29 cellular contexts compared by ENCODE assay signal in genomic region chr9:135190789-135191577, GRCh38.
"Had no signal": no experiment of that assay in that cellular context is flagged by ENCODE, and none has a peak within 500 bp of the region (broad histone marks: within the 10 kb centered on the region; RNA-seq: fewer than 3 reads in every experiment).

No MANE protein-coding gene starts in this region.

- H3K27me3 ChIP-seq: colonic mucosa, foreskin keratinocyte had no signal

- H3K36me3 ChIP-seq: colonic mucosa, esophagus muscularis mucosa, esophagus squamous epithelium, gastrocnemius medialis, gastroesophageal sphincter, heart left ventricle, heart right ventricle had no signal

- H3K9me3 Mint-ChIP-seq: dendritic cell treated with granulocyte-macrophage colony-stimulating factor and Interleukin-4, amounts not matched to agents 40 ng/mL and 50 ng/mL, for 4 days; endodermal cell had no signal

- DNase-seq: colonic mucosa; cortex of kidney; dermis blood vessel endothelial cell; dorsolateral prefrontal cortex; effector CD4-positive, alpha-beta T cell; effector CD8-positive, alpha-beta T cell; effector memory CD4-positive, alpha-beta T cell; effector memory CD8-positive, alpha-beta T cell; endodermal cell; erythroblast; esophagus squamous epithelium; foreskin fibroblast; foreskin keratinocyte; foreskin melanocyte; gastrocnemius medialis; glutamatergic neuron; head of caudate nucleus; heart left ventricle; heart right ventricle had no signal

- H3K4me3 Mint-ChIP-seq: dendritic cell treated with granulocyte-macrophage colony-stimulating factor and Interleukin-4, amounts not matched to agents 40 ng/mL and 50 ng/mL, for 4 days; effector memory CD8-positive, alpha-beta T cell; endodermal cell had no signal

- FAIRE-seq: colon, endometrium, endothelial cell of umbilical vein, frontal cortex had no signal

- ATAC-seq: effector memory CD8-positive, alpha-beta T cell; esophagus mucosa; foreskin keratinocyte; gastrocnemius medialis; gastroesophageal sphincter; heart left ventricle; heart right ventricle had no signal

- H3K9me3 ChIP-seq: colonic mucosa, esophagus muscularis mucosa, esophagus squamous epithelium, gastrocnemius medialis, gastroesophageal sphincter, heart left ventricle, heart right ventricle had no signal

- H3K4me3 ChIP-seq: colonic mucosa, coronary artery, dorsolateral prefrontal cortex, esophagus muscularis mucosa, esophagus squamous epithelium, gastrocnemius medialis, gastroesophageal sphincter, heart left ventricle, heart right ventricle had no signal

- H3K27ac Mint-ChIP-seq: dendritic cell treated with granulocyte-macrophage colony-stimulating factor and Interleukin-4, amounts not matched to agents 40 ng/mL and 50 ng/mL, for 4 days; effector memory CD8-positive, alpha-beta T cell; endodermal cell had no signal

- H3K4me1 ChIP-seq: colonic mucosa, foreskin keratinocyte, gastrocnemius medialis had no signal

- H3K27ac ChIP-seq: colonic mucosa, coronary artery, dorsolateral prefrontal cortex, epithelial cell of prostate, esophagus muscularis mucosa, esophagus squamous epithelium, foreskin keratinocyte, gastrocnemius medialis, gastroesophageal sphincter, heart left ventricle, heart right ventricle had no signal
